In genomic region chr6:166087848-166088247, GRCh38 we compare ENCODE assay signal across 19 cellular contexts.
DNase-seq lines count a peak whose midpoint lies in the region; ATAC-seq, FAIRE-seq and TF ChIP-seq lines count a peak whose summit lies in the region.
"Had no signal": no experiment of that assay in that cellular context is flagged by ENCODE, and none has a peak within 500 bp of the region (broad histone marks: within the 10 kb centered on the region; RNA-seq: fewer than 3 reads in every experiment).

No MANE protein-coding gene starts in this region.

- H3K9me3 ChIP-seq in K562 (replicated peaks; ENCODE audit: control insufficient read depth, insufficient read depth, low read depth, low read length) (no peaks in the 10 kb centered on the region), upper lobe of right lung (no peaks in the 10 kb centered on the region)
- H3K9me3 ChIP-seq: BE2C, Caco-2 had no signal

- intact Hi-C loops in K562 (cut with micrococcal nuclease) (no loop called here), upper lobe of right lung (cut with DNase I) (no loop called here)

- FAIRE-seq in GM12891 (lab: Jason Lieb, UNC): peak; percentile 56
- FAIRE-seq in K562 (lab: Jason Lieb, UNC): no peak
- FAIRE-seq: D721Med had no signal

- 0% methylated on average over 5 of the region's 5 CpGs for WGBS in K562 (ENCODE audit: insufficient coverage, low coverage, missing lambda C conversion rate)

- H3K79me2 ChIP-seq in KMS-11 (ENCODE audit: insufficient read depth, low read depth) (no peaks in the 10 kb centered on the region), K562 (ENCODE audit: control insufficient read depth, insufficient read depth, low read length) (no peaks in the 10 kb centered on the region)

- H3K9ac ChIP-seq in KMS-11: no peak overlapping the region
- no peak overlapping the region for H3K9ac ChIP-seq in K562 (ENCODE audit: insufficient read depth in 1 of 2, low read depth in 2 of 2, low read length in 2 of 2)
- H3K9ac ChIP-seq: GM23248 had no signal

- peak overlapping the region; percentile 82 for H3K4me2 ChIP-seq in KMS-11
- H3K4me2 ChIP-seq in K562 (ENCODE audit: insufficient read depth, low read length): no peak overlapping the region

- H3K4me1 ChIP-seq in KMS-11 (ENCODE audit: low read depth, poor library complexity, severe bottlenecking): peaks cover 21% of the 10 kb centered on the region
- no peaks in the 10 kb centered on the region for H3K4me1 ChIP-seq in K562 (replicated peaks in 1 of 2; ENCODE audit: control insufficient read depth in 2 of 2, insufficient read depth in 2 of 2, low read length in 2 of 2)
- no peaks in the 10 kb centered on the region for H3K4me1 ChIP-seq in upper lobe of right lung
- H3K4me1 ChIP-seq: BE2C, Caco-2 had no signal

- TF ChIP-seq POLR2A in GM12891 (IDR thresholded peaks at IDR 0.05; ENCODE audit: low read depth, low read length): no peak
- no peak for TF ChIP-seq POLR2A in K562 (conservative IDR thresholded peaks at IDR 0.05)

- TF ChIP-seq RAD21 in K562 (CRISPR knock-in tag; conservative IDR thresholded peaks at IDR 0.05 in 1 of 2, IDR thresholded peaks at IDR 0.05 in 1 of 2): no peak

- DNase-seq in GM12891 (ENCODE audit: insufficient read length, low spot score) (no peak), K562 (ENCODE audit: extremely low read depth in 1 of 4, low spot score in 3 of 4) (no peak), upper lobe of right lung (no peak), AG08395 (ENCODE audit: low spot score) (no peak), HUDEP-2 (lab: John Stamatoyannopoulos, UW; ENCODE audit: unreplicated experiment in 76 of 76) (no peak)
- DNase-seq: BE2C; C1 segment of cervical spinal cord; Caco-2; CD4-positive, alpha-beta T cell; DMS153; DMS79; GDM1; GM23248; H7; KBM-7 had no signal

- no TSS peak for BruUV-seq in K562 (replicated peaks; lab: Mats Ljungman, UMichigan)

- no peaks in the 10 kb centered on the region for H3K27me3 ChIP-seq in KMS-11 (ENCODE audit: insufficient read depth, low read depth)
- peaks cover 0 to 11% of the 10 kb centered on the region in 2 experiments; a peak in 1 of 5 replicates for H3K27me3 ChIP-seq in K562 (ENCODE audit: control insufficient read depth in 2 of 2, insufficient read depth in 2 of 2, low read length in 2 of 2)
- no peaks in the 10 kb centered on the region for H3K27me3 ChIP-seq in upper lobe of right lung
- H3K27me3 ChIP-seq: BE2C had no signal

- H3K27ac ChIP-seq in KMS-11: peak overlapping the region; percentile 40; the same call in 1 of the 2 replicates
- H3K27ac ChIP-seq in K562 (ENCODE audit: extremely low read depth, low read depth, low read length): no peak overlapping the region
- H3K27ac ChIP-seq in upper lobe of right lung: no peak overlapping the region
- H3K27ac ChIP-seq: GM23248 had no signal

- H3K36me3 ChIP-seq in KMS-11 (ENCODE audit: insufficient read depth) (no peaks in the 10 kb centered on the region), K562 (ENCODE audit: control insufficient read depth, insufficient read depth, low read length) (no peaks in the 10 kb centered on the region), upper lobe of right lung (no peaks in the 10 kb centered on the region)
- H3K36me3 ChIP-seq: BE2C had no signal

- CTCF ChIA-PET in K562 (lab: Yijun Ruan, JAX; ENCODE audit: low intra/inter-chr PET ratio): no interaction called here

- in situ Hi-C loops in K562 (cut with MboI): no loop called here

- TF ChIP-seq EP300 in K562 (IDR thresholded peaks at IDR 0.05; ENCODE audit: low read length): no peak

- ATAC-seq in K562: no peak
- ATAC-seq in upper lobe of right lung: peak; percentile 20
- no peak for ATAC-seq in GM21723 (IDR thresholded peaks at IDR 0.05; ENCODE audit: unreplicated experiment)
- ATAC-seq: HCT116 had no signal

- H3K4me3 ChIP-seq in KMS-11 (IDR thresholded peaks at IDR 0.05; ENCODE audit: insufficient read depth, low read depth, low read length) (no peak overlapping the region), K562 (no peak overlapping the region), upper lobe of right lung (no peak overlapping the region)
- H3K4me3 ChIP-seq: GM23248 had no signal

- no peaks in the 10 kb centered on the region for H3K9me1 ChIP-seq in K562 (ENCODE audit: control insufficient read depth, insufficient read depth, low read length)

- H4K20me1 ChIP-seq in KMS-11 (ENCODE audit: insufficient read depth) (no peaks in the 10 kb centered on the region), K562 (replicated peaks; ENCODE audit: control insufficient read depth, insufficient read depth, low read length) (no peaks in the 10 kb centered on the region)

- TF ChIP-seq CTCF in KMS-11 (conservative IDR thresholded peaks at IDR 0.05; ENCODE audit: low read depth, low read length) (no peak), K562 (IDR thresholded peaks at IDR 0.05 in 2 of 3, conservative IDR thresholded peaks at IDR 0.05 in 1 of 3; ENCODE audit: insufficient read depth in 2 of 3, low read depth in 1 of 3, low read length in 3 of 3) (no peak), upper lobe of right lung (IDR thresholded peaks at IDR 0.05) (no peak)

- H2AFZ ChIP-seq in KMS-11 (ENCODE audit: low read depth) (no peak overlapping the region; the same call in 1 of the 2 replicates), K562 (ENCODE audit: low read depth, low read length) (no peak overlapping the region)
- H2AFZ ChIP-seq: GM23248 had no signal

- POLR2A ChIA-PET in K562 (lab: Yijun Ruan, JAX): interaction anchor here (0.8 kb wide), 1 partner anchor 337 kb away, joined by 3 read pairs; no protein-coding TSS in a partner anchor

TF ChIP-seq in GM12891, 5 proteins besides CTCF, POLR2A, EP300 and RAD21:
- TF ChIP-seq SPI1 (IDR thresholded peaks at IDR 0.05; ENCODE audit: low read depth, low read length): no peak
- TF ChIP-seq POLR2AphosphoS5 (IDR thresholded peaks at IDR 0.05; ENCODE audit: low read depth, low read length): no peak
- TF ChIP-seq POU2F2 (IDR thresholded peaks at IDR 0.05; ENCODE audit: low read depth, low read length): no peak
- TF ChIP-seq TAF1 (IDR thresholded peaks at IDR 0.05; ENCODE audit: low read depth, low read length): no peak
- TF ChIP-seq PAX5 (IDR thresholded peaks at IDR 0.05; ENCODE audit: insufficient read depth, low read length, severe bottlenecking): no peak
TF ChIP-seq in GM12891: peak in this region for 0.

TF ChIP-seq in K562, 482 proteins besides CTCF, POLR2A, EP300 and RAD21:
- no peak for TF ChIP-seq TAL1 (IDR thresholded peaks at IDR 0.05)
- TF ChIP-seq KHSRP (IDR thresholded peaks at IDR 0.05): no peak
- TF ChIP-seq EGR1 (conservative IDR thresholded peaks at IDR 0.05): peak; percentile 69
- TF ChIP-seq HEY1 (CRISPR knock-in tag; IDR thresholded peaks at IDR 0.05; ENCODE audit: borderline replicate concordance): no peak
- no peak for TF ChIP-seq PPARD (CRISPR knock-in tag; IDR thresholded peaks at IDR 0.05)
- 0 out of 2 replicates have a peak, but pooled peaks have one; percentile 12 for TF ChIP-seq ZBTB26 (CRISPR knock-in tag; IDR thresholded peaks at IDR 0.05)
